ENCODE assay signal across 32 cellular contexts in the genomic region with DNA sequence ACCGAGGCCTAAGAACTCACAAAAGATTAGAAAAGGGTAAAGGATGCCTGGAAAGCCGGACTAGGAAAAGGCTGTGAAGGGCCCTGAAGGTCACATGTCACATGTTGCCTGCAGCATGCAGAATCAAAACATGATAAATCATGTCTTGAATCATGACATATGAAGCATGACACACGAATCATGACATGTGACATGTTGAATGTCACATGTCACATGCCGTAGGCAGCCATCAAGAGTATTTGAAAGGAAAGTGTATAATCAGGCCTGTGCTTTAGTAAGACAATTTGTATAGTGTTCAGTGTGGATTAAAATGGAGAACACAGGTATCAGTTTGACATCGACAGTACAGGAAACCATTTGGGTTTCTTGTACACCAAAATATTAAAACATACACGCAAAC. TPM values are rescaled to one million over a fixed set of nuclear protein-coding genes. Genes with fewer than 3 reads are reported as not detected.
"Had no signal": no experiment of that assay in that cellular context is flagged by ENCODE, and none has a peak within 500 bp of the region (broad histone marks: within the 10 kb centered on the region; RNA-seq: fewer than 3 reads in every experiment).

No MANE protein-coding gene starts in this region.

- H3K4me1 ChIP-seq: esophagus muscularis mucosa, foreskin keratinocyte, gastrocnemius medialis, heart left ventricle had no signal

- H3K4me3 ChIP-seq: coronary artery, dorsolateral prefrontal cortex, esophagus muscularis mucosa, gastrocnemius medialis, heart left ventricle had no signal

- ATAC-seq: activated CD4-positive, alpha-beta T cell treated with anti-CD3 and anti-CD28 coated beads for 36 hours; activated T-helper 17 cell treated with anti-CD3 and anti-CD28 coated beads, Interleukin-2, amount 50 U/mL, for 72 hours; foreskin keratinocyte; gastrocnemius medialis; heart left ventricle; T-helper 17 cell had no signal

- H3K9me3 ChIP-seq: esophagus muscularis mucosa, gastrocnemius medialis had no signal

- FAIRE-seq: astrocyte, bronchial epithelial cell had no signal

- H3K27ac ChIP-seq: brain microvascular endothelial cell, coronary artery, dorsolateral prefrontal cortex, esophagus muscularis mucosa, foreskin keratinocyte, gastrocnemius medialis, heart left ventricle had no signal

- H3K36me3 ChIP-seq: brain microvascular endothelial cell, esophagus muscularis mucosa, gastrocnemius medialis, heart left ventricle had no signal

- DNase-seq: activated CD4-positive, alpha-beta T cell treated with anti-CD3 and anti-CD28 coated beads for 36 hours; activated CD4-positive, alpha-beta T cell treated with anti-CD3 and anti-CD28 coated beads, Interleukin-2, amount 10 ng/mL, durations not matched to agents 24 days and 14 days; activated CD4-positive, CD25-positive, alpha-beta regulatory T cell; activated CD4-positive, CD25-positive, alpha-beta regulatory T cell treated with anti-CD3 and anti-CD28 coated beads, Interleukin-2, amount 50 U/mL, for 72 hours; activated CD8-positive, alpha-beta memory T cell treated with anti-CD3 and anti-CD28 coated beads for 24 hours; activated CD8-positive, alpha-beta T cell treated with anti-CD3 and anti-CD28 coated beads for 36 hours; activated effector memory CD4-positive, alpha-beta T cell treated with Interleukin-2 at 50 U/mL for 16 hours; activated gamma-delta T cell treated with Interleukin-2 at 50 U/mL for 16 hours; activated naive CD4-positive, alpha-beta T cell treated with anti-CD3 and anti-CD28 coated beads, Interleukin-2, amount 50 U/mL, for 16 hours; activated naive CD4-positive, alpha-beta T cell treated with Interleukin-2 at 50 U/mL for 16 hours; activated T-cell treated with anti-CD3 and anti-CD28 coated beads, Interleukin-2, amount 50 U/mL, for 4 hours; amniotic stem cell; anterior cingulate cortex; brain microvascular endothelial cell; dorsolateral prefrontal cortex; effector memory CD4-positive, alpha-beta T cell; endodermal cell; erythroblast; foreskin keratinocyte; gastrocnemius medialis; glutamatergic neuron; heart left ventricle; T-helper 1 cell; T-helper 17 cell; T1000 had no signal

- H3K27me3 ChIP-seq: brain microvascular endothelial cell, esophagus muscularis mucosa, gastrocnemius medialis, heart left ventricle had no signal

RNA-seq across cellular contexts. Expression of a gene that starts 30.8 kb away (rescaled TPM):
- total RNA-seq: activated CD4-positive, alpha-beta T cell treated with anti-CD3 and anti-CD28 coated beads, Interleukin-2, amount 10 ng/mL, durations not matched to agents 24 days and 14 days; activated T-helper 17 cell treated with anti-CD3 and anti-CD28 coated beads, Interleukin-2, amount 50 U/mL, for 72 hours; astrocyte; bronchial epithelial cell; cerebellum; endodermal cell; esophagus muscularis mucosa; foreskin keratinocyte; gastrocnemius medialis had no signal
- polyA plus RNA-seq: adipose tissue, foreskin keratinocyte had no signal
